13 cellular contexts compared by ENCODE assay signal in genomic region chr11:12091957-12092558, GRCh38. TPM values are rescaled to one million over a fixed set of nuclear protein-coding genes. Genes with fewer than 3 reads are reported as not detected.
A peak's percentile ranks its signal among the peaks of the same experiment; 100 is the strongest.
DNase-seq lines count a peak whose midpoint lies in the region; ATAC-seq and TF ChIP-seq lines count a peak whose summit lies in the region.
"Had no signal": no experiment of that assay in that cellular context is flagged by ENCODE, and none has a peak within 500 bp of the region (broad histone marks: within the 10 kb centered on the region; RNA-seq: fewer than 3 reads in every experiment).

No MANE protein-coding gene starts in this region.

- H3K79me2 ChIP-seq in PC-3 (ENCODE audit: low read length), result peaks cover 18% of the 10 kb centered on the region

- H2AFZ ChIP-seq in PC-3 (ENCODE audit: low read length), result peak overlapping the region; percentile 45; the same call in 1 of the 2 replicates

- POLR2A ChIA-PET in PC-3 (lab: Charles Lee; ENCODE audit: unreplicated experiment), result no interaction called here

- DNase-seq in T-helper 2 cell treated with Interferon-gamma antibody and Interleukin-4, amounts not matched to agents 5 μg/mL and 100 μg/mL, for 36 hours (ENCODE audit: low spot score), result no peak
- DNase-seq in T-helper 2 cell (no peak), PC-3 (peak; percentile 26), foreskin keratinocyte (no peak), superior temporal gyrus (ENCODE audit: extremely low spot score) (peak; percentile 48), H7 (no peak)
- DNase-seq: activated CD4-positive, CD25-positive, alpha-beta regulatory T cell treated with anti-CD3 and anti-CD28 coated beads, Interleukin-2, amount 50 U/mL, for 72 hours; amniotic stem cell; heart left ventricle had no signal

- no peak for TF ChIP-seq CTCF in PC-3 (conservative IDR thresholded peaks at IDR 0.05; ENCODE audit: low read depth, low read length)
- TF ChIP-seq CTCF in foreskin keratinocyte (conservative IDR thresholded peaks at IDR 0.05), result no peak

- H4K20me1 ChIP-seq in PC-3 (ENCODE audit: low read length), result no peaks in the 10 kb centered on the region

- TF ChIP-seq POLR2A in GM18505 (IDR thresholded peaks at IDR 0.05; ENCODE audit: borderline replicate concordance, extremely low read depth, insufficient read depth, insufficient read length), result no peak

- no TSS peak for BruUV-seq in PC-3 (replicated peaks; lab: Mats Ljungman, UMichigan)

- H3K36me3 Mint-ChIP-seq in T-helper 2 cell treated with Interferon-gamma antibody and Interleukin-4, amounts not matched to agents 5 μg/mL and 100 μg/mL, for 36 hours (ENCODE audit: low read depth), result peaks cover 2% of the 10 kb centered on the region

- H3K27me3 ChIP-seq in PC-3 (ENCODE audit: low read length) (no peaks in the 10 kb centered on the region), foreskin keratinocyte (no peaks in the 10 kb centered on the region), H7 (ENCODE audit: control insufficient read depth, insufficient read depth, low read length) (no peaks in the 10 kb centered on the region)
- H3K27me3 ChIP-seq: heart left ventricle had no signal

- H3K4me2 ChIP-seq in PC-3 (ENCODE audit: low read length), result peak overlapping the region; percentile 84

- no peaks in the 10 kb centered on the region for H3K9me3 ChIP-seq in PC-3 (ENCODE audit: low read length)
- H3K9me3 ChIP-seq: HAP-1, heart left ventricle had no signal

- H3K36me3 ChIP-seq in PC-3 (ENCODE audit: low read depth, low read length) (no peaks in the 10 kb centered on the region), H7 (replicated peaks; ENCODE audit: control insufficient read depth, insufficient read depth, low read length) (no peaks in the 10 kb centered on the region)
- H3K36me3 ChIP-seq: HAP-1, heart left ventricle had no signal

- peak overlapping the region; percentile 22 for H3K4me3 Mint-ChIP-seq in T-helper 2 cell treated with Interferon-gamma antibody and Interleukin-4, amounts not matched to agents 5 μg/mL and 100 μg/mL, for 36 hours

- peaks cover 23% of the 10 kb centered on the region for H3F3A ChIP-seq in PC-3 (ENCODE audit: low read length, unreplicated experiment)

- peak overlapping the region; percentile 99 for H3K27ac ChIP-seq in PC-3 (ENCODE audit: low read length)
- peak overlapping the region; percentile 89 for H3K27ac ChIP-seq in foreskin keratinocyte
- H3K27ac ChIP-seq: C4-2B had no signal

- ATAC-seq in PC-3 (no peak), foreskin keratinocyte (no peak), HG03571 (IDR thresholded peaks at IDR 0.05; ENCODE audit: unreplicated experiment) (no peak), GM18505 (IDR thresholded peaks at IDR 0.05; ENCODE audit: unreplicated experiment) (no peak)

- H3K4me1 ChIP-seq in PC-3 (ENCODE audit: insufficient read depth, low read length), result peaks cover 51% of the 10 kb centered on the region
- peaks cover 48% of the 10 kb centered on the region for H3K4me1 ChIP-seq in foreskin keratinocyte
- H3K4me1 ChIP-seq: HAP-1 had no signal

- H3K27ac Mint-ChIP-seq in T-helper 2 cell treated with Interferon-gamma antibody and Interleukin-4, amounts not matched to agents 5 μg/mL and 100 μg/mL, for 36 hours, result peak overlapping the region; percentile 76

- H3K9me3 Mint-ChIP-seq in T-helper 2 cell treated with Interferon-gamma antibody and Interleukin-4, amounts not matched to agents 5 μg/mL and 100 μg/mL, for 36 hours, result no peaks in the 10 kb centered on the region

- H3K9ac ChIP-seq in PC-3 (ENCODE audit: low read length), result peak overlapping the region; percentile 89; the same call in 1 of the 2 replicates

- H3K4me1 Mint-ChIP-seq in T-helper 2 cell treated with Interferon-gamma antibody and Interleukin-4, amounts not matched to agents 5 μg/mL and 100 μg/mL, for 36 hours (ENCODE audit: low read depth), result peaks cover 51% of the 10 kb centered on the region

- CTCF ChIA-PET in PC-3 (lab: Charles Lee), result no interaction called here

- intact Hi-C loops in PC-3 (cut with micrococcal nuclease), result no loop called here

- no peaks in the 10 kb centered on the region for H3K27me3 Mint-ChIP-seq in T-helper 2 cell treated with Interferon-gamma antibody and Interleukin-4, amounts not matched to agents 5 μg/mL and 100 μg/mL, for 36 hours (ENCODE audit: low read depth)

- no peak overlapping the region for H3K4me3 ChIP-seq in PC-3 (ENCODE audit: low read length)
- H3K4me3 ChIP-seq in H7 (ENCODE audit: insufficient read depth, low read depth, low read length), result no peak overlapping the region
- H3K4me3 ChIP-seq: HAP-1, heart left ventricle had no signal

- no peaks in the 10 kb centered on the region for H3K9me2 ChIP-seq in PC-3 (replicated peaks; ENCODE audit: low read length)

RNA-seq across cellular contexts. Expression of gene MICAL2, which starts 18.3 kb away (rescaled TPM):
- total RNA-seq in PC-3 (2014; rRNA removed) (50.1 and 62.9 TPM in 2 replicates), foreskin keratinocyte (185 and 192 TPM in 2 replicates)
- polyA plus RNA-seq in foreskin keratinocyte, result 40.2 and 42.9 TPM in 2 replicates
- 0.83 and 1.1 TPM in 2 replicates for total RNA-seq in H7 (2014; rRNA removed; shearing (Covaris generic))

Comparison
In these comparisons a context has a peak if more than half of its experiments do, and no peak if none do; other contexts are left out.
1. DNase-seq: peak in PC-3 (single experiment) and superior temporal gyrus (single experiment); none in T-helper 2 cell treated with Interferon-gamma antibody and Interleukin-4, amounts not matched to agents 5 μg/mL and 100 μg/mL, for 36 hours (single experiment), T-helper 2 cell (0 of 5), foreskin keratinocyte (0 of 2) and H7 (single experiment).
2. RNA of gene MICAL2, which starts 18.3 kb away (total RNA-seq): 185 to 192 TPM in foreskin keratinocyte and 50.1 to 62.9 TPM in PC-3; 0.83 to 1.1 TPM in H7; every median in the first group is over 10 times any median in the second.